15 cellular contexts compared by ENCODE assay signal in the genomic region with DNA sequence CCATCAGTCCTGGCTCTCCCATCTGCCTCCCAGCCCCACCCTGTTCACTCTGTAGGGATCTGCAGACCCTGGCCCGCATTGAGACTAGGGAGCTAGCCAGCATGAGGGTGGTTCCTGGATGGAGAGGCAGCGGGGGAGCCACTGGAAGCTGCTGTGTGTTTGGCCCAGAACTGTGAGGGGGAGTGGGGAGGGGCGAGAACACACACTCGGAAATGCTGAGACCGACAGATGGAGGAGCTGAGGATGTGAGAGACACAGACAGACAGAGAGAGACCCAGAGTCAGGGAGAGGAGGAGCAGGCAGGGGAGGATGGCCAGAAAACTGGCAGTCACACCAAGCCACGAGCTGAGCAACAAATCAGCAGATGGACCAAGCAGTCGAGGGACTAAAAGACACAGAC. TPM values are rescaled to one million over a fixed set of nuclear protein-coding genes. Genes with fewer than 3 reads are reported as not detected.
"Had no signal": no experiment of that assay in that cellular context is flagged by ENCODE, and none has a peak within 500 bp of the region (broad histone marks: within the 10 kb centered on the region; RNA-seq: fewer than 3 reads in every experiment).

No MANE protein-coding gene starts in this region.

- H3K4me3 Mint-ChIP-seq: stimulated activated effector memory CD8-positive, alpha-beta T cell treated with anti-CD3 and anti-CD28 coated beads, Interleukin-12 subunit alpha, Interleukin-12 subunit beta, amount 100 ng/mL, for 72 hours; T-helper 2 cell treated with Interferon-gamma antibody and Interleukin-4, amounts not matched to agents 5 μg/mL and 100 μg/mL, for 36 hours had no signal

- H3K36me3 Mint-ChIP-seq: stimulated activated effector memory CD8-positive, alpha-beta T cell treated with anti-CD3 and anti-CD28 coated beads, Interleukin-12 subunit alpha, Interleukin-12 subunit beta, amount 100 ng/mL, for 72 hours had no signal

- H3K9me3 Mint-ChIP-seq: stimulated activated effector memory CD8-positive, alpha-beta T cell treated with anti-CD3 and anti-CD28 coated beads, Interleukin-12 subunit alpha, Interleukin-12 subunit beta, amount 100 ng/mL, for 72 hours; T-helper 2 cell treated with Interferon-gamma antibody and Interleukin-4, amounts not matched to agents 5 μg/mL and 100 μg/mL, for 36 hours had no signal

- DNase-seq: activated CD4-positive, CD25-positive, alpha-beta regulatory T cell treated with anti-CD3 and anti-CD28 coated beads, Interleukin-2, amount 50 U/mL, for 72 hours; activated naive CD4-positive, alpha-beta T cell; aorta; left colon; midbrain; sigmoid colon; stimulated activated CD4-positive, alpha-beta T cell treated with anti-CD3 and anti-CD28 coated beads, Interleukin-12 subunit alpha, Interleukin-12 subunit beta, amount 100 ng/mL, for 4 hours; stimulated activated CD4-positive, alpha-beta T cell treated with anti-CD3 and anti-CD28 coated beads, Interleukin-2, amount 100 ng/mL, for 24 hours had no signal

- H3K27ac Mint-ChIP-seq: stimulated activated effector memory CD8-positive, alpha-beta T cell treated with anti-CD3 and anti-CD28 coated beads, Interleukin-12 subunit alpha, Interleukin-12 subunit beta, amount 100 ng/mL, for 72 hours; T-helper 2 cell treated with Interferon-gamma antibody and Interleukin-4, amounts not matched to agents 5 μg/mL and 100 μg/mL, for 36 hours had no signal

RNA-seq across cellular contexts. Expression of gene XKR7, which starts 17.2 kb away (rescaled TPM):
- total RNA-seq: aorta, esophagus mucosa, myocyte, osteocyte, pulmonary artery endothelial cell had no signal

RNA-seq across cellular contexts. Expression of gene CCM2L, which starts 25.1 kb away (rescaled TPM):
- total RNA-seq: activated CD8-positive, alpha-beta memory T cell treated with anti-CD3 and anti-CD28 coated beads for 36 hours; myocyte; osteocyte had no signal
